Comparison of ENCODE assay signal across 33 cellular contexts in genomic region chr3:50531201-50531600, GRCh38. TPM values are rescaled to one million over a fixed set of nuclear protein-coding genes. Genes with fewer than 3 reads are reported as not detected.
"Had no signal": no experiment of that assay in that cellular context is flagged by ENCODE, and none has a peak within 500 bp of the region (broad histone marks: within the 10 kb centered on the region; RNA-seq: fewer than 3 reads in every experiment).

No MANE protein-coding gene starts in this region.

- H3K4me3 Mint-ChIP-seq: activated B cell treated with CpG ODN at 0.5 μM for 24 hours; activated naive CD4-positive, alpha-beta T cell treated with anti-CD3 and anti-CD28 coated beads, Interleukin-2, amount 50 U/mL, for 24 hours; activated T-cell treated with anti-CD3 and anti-CD28 coated beads, Interleukin-2, amount 50 U/mL, for 4 hours; T-cell; T-helper 17 cell had no signal

- H2AFZ ChIP-seq: PC-9 had no signal

- H3K4me3 ChIP-seq: PC-9 had no signal

- H3K9me3 Mint-ChIP-seq: activated B cell treated with CpG ODN at 0.5 μM for 24 hours; activated naive CD4-positive, alpha-beta T cell treated with anti-CD3 and anti-CD28 coated beads, Interleukin-2, amount 50 U/mL, for 24 hours; activated T-cell treated with anti-CD3 and anti-CD28 coated beads, Interleukin-2, amount 50 U/mL, for 4 hours; activated T-helper 2 cell treated with anti-CD3 and anti-CD28 coated beads, Interferon-gamma antibody, Interleukin-2, Interleukin-4, amounts not matched to agents 10 μg/mL and 5 μg/mL and 100 μg/mL, durations not matched to agents 14 hours and 24 hours and 36 hours; T-cell had no signal

- H3K4me1 Mint-ChIP-seq: activated B cell treated with CpG ODN at 0.5 μM for 24 hours; activated naive CD4-positive, alpha-beta T cell treated with anti-CD3 and anti-CD28 coated beads, Interleukin-2, amount 50 U/mL, for 24 hours; T-cell had no signal

- FAIRE-seq: RCC 7860 had no signal

- ATAC-seq: activated T-cell treated with anti-CD3 and anti-CD28 coated beads, Interleukin-2, amount 50 U/mL, for 4 hours; Right ventricle myocardium inferior; SK-N-SH treated with all-trans-retinoic acid at 6 μM for 48 hours; T-cell; T-helper 17 cell had no signal

- H3K4me2 ChIP-seq: KMS-11, PC-9 had no signal

- H3K9ac ChIP-seq: KMS-11 had no signal

- H3K27ac ChIP-seq: KMS-11, PC-9, RWPE1, VCaP had no signal

- H3K27ac Mint-ChIP-seq: activated B cell treated with CpG ODN at 0.5 μM for 24 hours; activated naive CD4-positive, alpha-beta T cell treated with anti-CD3 and anti-CD28 coated beads, Interleukin-2, amount 50 U/mL, for 24 hours; activated T-helper 2 cell treated with anti-CD3 and anti-CD28 coated beads, Interferon-gamma antibody, Interleukin-2, Interleukin-4, amounts not matched to agents 10 μg/mL and 5 μg/mL and 100 μg/mL, durations not matched to agents 14 hours and 24 hours and 36 hours; T-cell; T-helper 17 cell had no signal

- H3K36me3 Mint-ChIP-seq: activated naive CD4-positive, alpha-beta T cell treated with anti-CD3 and anti-CD28 coated beads, Interleukin-2, amount 50 U/mL, for 24 hours; brain; T-cell had no signal

- DNase-seq: activated B cell treated with CpG ODN at 0.5 μM for 24 hours; activated CD4-positive, alpha-beta T cell treated with anti-CD3 and anti-CD28 coated beads for 48 hours; activated CD4-positive, alpha-beta T cell treated with anti-CD3 and anti-CD28 coated beads, Interleukin-2, amount 50 U/mL, for 4 hours; activated CD4-positive, CD25-positive, alpha-beta regulatory T cell treated with anti-CD3 and anti-CD28 coated beads, Interleukin-2, amount 50 U/mL, for 72 hours; activated CD8-positive, alpha-beta memory T cell treated with anti-CD3 and anti-CD28 coated beads, Interleukin-2, amount 50 U/mL, for 4 hours; activated gamma-delta T cell; activated naive CD4-positive, alpha-beta T cell treated with Interleukin-2 at 50 U/mL for 16 hours; activated T-cell treated with anti-CD3 and anti-CD28 coated beads for 4 hours; activated T-cell treated with anti-CD3 and anti-CD28 coated beads, Interleukin-2, amount 50 U/mL, for 4 hours; anterior cingulate cortex; central memory CD4-positive, alpha-beta T cell; NCI-H1048; NCI-H1436; NCI-H1694; NCI-H1930; NCI-H345; NCI-H510A; NCI-H748 treated with DMSO at 0.1 percent for 48 hours; NK-92 treated with Interleukin-12 subunit alpha and Interleukin-12 subunit beta, amount 100 ng/mL, for 24 hours; PC-9; SIG-M5; T-cell; T-helper 17 cell had no signal

RNA-seq across cellular contexts. Expression of gene CACNA2D2, which starts 27.8 kb away (rescaled TPM):
- total RNA-seq: MCF 10A, PC-9 had no signal
